Comparison of ENCODE assay signal across 9 cellular contexts in the genomic region with DNA sequence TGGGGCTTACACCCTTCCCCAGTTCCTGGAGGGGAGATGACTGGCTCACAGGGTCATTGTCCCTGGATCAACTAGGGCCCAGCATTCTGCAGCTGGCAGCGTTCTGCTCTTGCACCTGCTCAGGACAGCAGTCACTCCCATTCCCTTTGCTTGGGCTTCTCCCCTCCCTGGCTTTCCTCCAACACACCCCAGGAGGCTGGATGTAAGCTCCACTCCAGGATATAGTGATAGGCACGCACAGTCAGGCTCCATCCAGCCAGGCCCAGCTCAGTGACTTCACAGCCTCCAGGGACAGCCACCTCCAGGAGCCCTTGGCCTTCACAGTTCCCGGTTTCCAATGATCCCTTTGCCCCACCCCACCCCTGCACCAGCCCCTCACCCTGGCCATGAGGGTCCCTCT. TPM values are rescaled to one million over a fixed set of nuclear protein-coding genes. Genes with fewer than 3 reads are reported as not detected.
A peak's percentile ranks its signal among the peaks of the same experiment; 100 is the strongest.
DNase-seq lines count a peak whose midpoint lies in the region; ATAC-seq lines count a peak whose summit lies in the region.
"Had no signal": no experiment of that assay in that cellular context is flagged by ENCODE, and none has a peak within 500 bp of the region (broad histone marks: within the 10 kb centered on the region; RNA-seq: fewer than 3 reads in every experiment).

No MANE protein-coding gene starts in this region.

- H3K27me3 Mint-ChIP-seq in immature natural killer cell (ENCODE audit: low read depth in 3 of 3), result peaks cover 5 to 9% (median 7%) of the 10 kb centered on the region in 3 donors

- H3K36me3 ChIP-seq in BLaER1 treated with 17β-estradiol and CSF1 and Interleukin-3, amounts not matched to agents 10 nM and 100 nM, result no peaks in the 10 kb centered on the region; a peak in 1 of 22 replicates

- H3K27me3 ChIP-seq in BLaER1 treated with 17β-estradiol and CSF1 and Interleukin-3, amounts not matched to agents 10 nM and 100 nM, result no peaks in the 10 kb centered on the region

- H3K4me3 ChIP-seq in BLaER1 treated with 17β-estradiol and CSF1 and Interleukin-3, amounts not matched to agents 10 nM and 100 nM, result no peak overlapping the region
- H3K4me3 ChIP-seq: GM23248 had no signal

- peaks cover 50 to 86% (median 78%) of the 10 kb centered on the region in 10 experiments for H3K4me1 ChIP-seq in BLaER1 treated with 17β-estradiol and CSF1 and Interleukin-3, amounts not matched to agents 10 nM and 100 nM

- no peak overlapping the region; a peak in 2 of 22 replicates for H3K9ac ChIP-seq in BLaER1 treated with 17β-estradiol and CSF1 and Interleukin-3, amounts not matched to agents 10 nM and 100 nM
- H3K9ac ChIP-seq: GM23248 had no signal

- no peaks in the 10 kb centered on the region for H3K9me3 ChIP-seq in BLaER1 treated with 17β-estradiol and CSF1 and Interleukin-3, amounts not matched to agents 10 nM and 100 nM (replicated peaks in 1 of 11)

- H3K36me3 Mint-ChIP-seq in immature natural killer cell, result no peaks in the 10 kb centered on the region

- no peaks in the 10 kb centered on the region for H3K9me3 Mint-ChIP-seq in immature natural killer cell

- peak overlapping the region in 4 of 6 donors; percentile 68 to 100 (median 89) for H3K27ac Mint-ChIP-seq in immature natural killer cell

- H3K4me1 Mint-ChIP-seq in immature natural killer cell, result peaks cover 55 to 70% of the 10 kb centered on the region in 2 donors

- DNase-seq in DMS53 (lab: John Stamatoyannopoulos, UW) (peak; percentile 91), NCI-H2196 (lab: John Stamatoyannopoulos, UW; ENCODE audit: unreplicated experiment) (peak; percentile 78), immature natural killer cell (no peak), 8988T (no peak), NAMALWA (ENCODE audit: low spot score) (no peak)
- no peak for DNase-seq in activated CD4-positive, alpha-beta T cell treated with anti-CD3 and anti-CD28 coated beads for 1 hour
- DNase-seq: GM23248 had no signal

- no peak overlapping the region for H3K27ac ChIP-seq in BLaER1 treated with 17β-estradiol and CSF1 and Interleukin-3, amounts not matched to agents 10 nM and 100 nM
- H3K27ac ChIP-seq: GM23248 had no signal

- ATAC-seq in HG02571 (IDR thresholded peaks at IDR 0.05; ENCODE audit: unreplicated experiment), result no peak

- no peaks in the 10 kb centered on the region; a peak in 1 of 22 replicates for H4K20me1 ChIP-seq in BLaER1 treated with 17β-estradiol and CSF1 and Interleukin-3, amounts not matched to agents 10 nM and 100 nM

- no peak overlapping the region for H3K4me3 Mint-ChIP-seq in immature natural killer cell

- peak overlapping the region in 9 of 11 experiments; percentile 89 to 97 (median 94); a peak in 17 of 22 replicates for H3K4me2 ChIP-seq in BLaER1 treated with 17β-estradiol and CSF1 and Interleukin-3, amounts not matched to agents 10 nM and 100 nM

RNA-seq across cellular contexts. Expression of a gene that starts 1.9 kb away (rescaled TPM):
- under 1 TPM in 1 of 3 donors, not detected in 2; 0.06 TPM for polyA plus RNA-seq in immature natural killer cell

RNA-seq across cellular contexts. Expression of a gene that starts 53.3 kb away (rescaled TPM):
- polyA plus RNA-seq in immature natural killer cell, result 1 to 10 TPM in 2 of 3 donors, not detected in 1; 1.1 to 2.7 TPM

Comparison
In these comparisons a context has a peak if more than half of its experiments do, and no peak if none do; other contexts are left out.
1. DNase-seq: peak in DMS53 (single experiment) and NCI-H2196 (single experiment); none in immature natural killer cell (0 of 3), 8988T (single experiment), NAMALWA (single experiment) and activated CD4-positive, alpha-beta T cell treated with anti-CD3 and anti-CD28 coated beads for 1 hour (single experiment).